Comparison of ENCODE assay signal across 8 cellular contexts in the genomic region with DNA sequence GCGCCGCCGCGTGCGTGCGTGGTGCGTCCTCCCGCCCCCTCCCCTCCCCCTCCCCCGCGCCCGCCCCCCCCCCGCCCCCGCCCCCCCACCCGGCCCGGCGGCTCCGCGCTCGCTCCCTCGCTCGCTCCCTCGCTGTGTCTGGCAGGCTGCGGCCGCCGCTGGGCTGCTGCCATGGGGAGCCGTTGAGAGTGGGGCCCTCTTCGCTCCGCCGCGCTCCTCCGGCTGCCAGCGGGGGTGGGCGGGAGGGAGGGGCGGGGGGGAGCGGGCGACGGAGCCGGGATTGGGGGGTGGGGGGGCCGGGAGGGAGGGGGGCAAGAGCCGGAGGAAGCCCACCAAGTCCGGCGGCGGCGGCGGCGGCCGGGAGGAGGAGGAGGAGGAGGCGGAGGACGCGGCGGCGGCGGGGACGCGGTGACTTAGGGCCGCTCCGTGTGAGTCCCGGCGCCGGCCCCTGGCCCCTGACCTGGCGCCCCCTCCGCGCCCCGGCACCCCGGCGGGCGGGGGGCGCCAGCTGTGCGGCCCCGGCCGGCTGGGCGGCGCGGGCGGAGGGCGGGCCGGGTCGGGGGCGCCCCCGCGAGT. TPM values are rescaled to one million over a fixed set of nuclear protein-coding genes. Genes with fewer than 3 reads are reported as not detected.
DNase-seq lines count a peak whose midpoint lies in the region; FAIRE-seq lines count a peak whose summit lies in the region.

No MANE protein-coding gene starts in this region.

- H3K27ac Mint-ChIP-seq in dendritic cell treated with granulocyte-macrophage colony-stimulating factor and Interleukin-4, amounts not matched to agents 40 ng/mL and 50 ng/mL, for 4 days = peak overlapping the region; percentile 99

- peak overlapping the region; percentile 62 for H4K91ac ChIP-seq in trophoblast cell (ENCODE audit: low read depth, low read length)

- in situ Hi-C loops in G401 (cut with HindIII; ENCODE audit: low sequenced_read_pairs) = no loop called here

- H3K27me3 Mint-ChIP-seq in dendritic cell treated with granulocyte-macrophage colony-stimulating factor and Interleukin-4, amounts not matched to agents 40 ng/mL and 50 ng/mL, for 4 days = peaks cover 1% of the 10 kb centered on the region

- H2AK5ac ChIP-seq in trophoblast cell (ENCODE audit: low read length) = no peak overlapping the region

- no peak for FAIRE-seq in RCC 7860 (lab: Jason Lieb, UNC)

- H3K9me3 ChIP-seq in trophoblast cell (ENCODE audit: insufficient read depth, low read depth, low read length) = no peaks in the 10 kb centered on the region

- H2BK120ac ChIP-seq in trophoblast cell (ENCODE audit: insufficient read depth, low read length, poor library complexity) = no peak overlapping the region

- H3K27me3 ChIP-seq in trophoblast cell (ENCODE audit: insufficient read depth, low read length) = no peaks in the 10 kb centered on the region

- no peak overlapping the region for H3K4ac ChIP-seq in trophoblast cell (ENCODE audit: low read depth, low read length)

- H4K12ac ChIP-seq in trophoblast cell (ENCODE audit: low read depth, low read length) = no peak overlapping the region

- H4K8ac ChIP-seq in trophoblast cell (ENCODE audit: low read depth, low read length) = no peak overlapping the region

- no peak overlapping the region for H2BK12ac ChIP-seq in trophoblast cell (ENCODE audit: low read length)

- H3K18ac ChIP-seq in trophoblast cell (ENCODE audit: low read length) = peak overlapping the region; percentile 84

- H2BK5ac ChIP-seq in trophoblast cell (ENCODE audit: low read depth, low read length, poor library complexity) = no peak overlapping the region

- H3K79me1 ChIP-seq in trophoblast cell (ENCODE audit: low read length) = peaks cover 11% of the 10 kb centered on the region

- H3K23ac ChIP-seq in trophoblast cell (ENCODE audit: low read length) = no peak overlapping the region

- H3K9ac ChIP-seq in trophoblast cell (ENCODE audit: low read length) = no peak overlapping the region

- peak overlapping the region; percentile 98 for H3K4me3 Mint-ChIP-seq in dendritic cell treated with granulocyte-macrophage colony-stimulating factor and Interleukin-4, amounts not matched to agents 40 ng/mL and 50 ng/mL, for 4 days

- no peaks in the 10 kb centered on the region for H3K9me3 Mint-ChIP-seq in dendritic cell treated with granulocyte-macrophage colony-stimulating factor and Interleukin-4, amounts not matched to agents 40 ng/mL and 50 ng/mL, for 4 days

- peaks cover 10% of the 10 kb centered on the region for H3K79me2 ChIP-seq in trophoblast cell (ENCODE audit: control insufficient read depth, insufficient read depth, low read length, poor library complexity)

- intact Hi-C loops in dendritic cell treated with granulocyte-macrophage colony-stimulating factor and Interleukin-4, amounts not matched to agents 40 ng/mL and 50 ng/mL, for 4 days (cut with micrococcal nuclease) = loop anchor here (2.0 to 5.0 kb wide), 4 partner anchors 196 to 336 kb away; a partner anchor contains a TSS

- H3K4me1 ChIP-seq in trophoblast cell (ENCODE audit: control insufficient read depth in 1 of 2, insufficient read depth in 2 of 2, low read length in 2 of 2) = peaks cover 0 to 8% of the 10 kb centered on the region in 2 experiments

- peak overlapping the region; percentile 75 for H3K4me3 ChIP-seq in trophoblast cell (ENCODE audit: low read depth, low read length)

- H3K14ac ChIP-seq in trophoblast cell (ENCODE audit: low read length) = no peak overlapping the region

- no CpG with 5 or more reads among the region's 81 CpGs for WGBS in trophoblast cell (ENCODE audit: extremely low coverage, insufficient coverage, insufficient read length)

- H3K4me1 Mint-ChIP-seq in dendritic cell treated with granulocyte-macrophage colony-stimulating factor and Interleukin-4, amounts not matched to agents 40 ng/mL and 50 ng/mL, for 4 days (ENCODE audit: low read depth) = peaks cover 17% of the 10 kb centered on the region

- H3K27ac ChIP-seq in trophoblast cell (ENCODE audit: low read depth, low read length) = no peak overlapping the region

- no peak overlapping the region for H2AFZ ChIP-seq in trophoblast cell (ENCODE audit: insufficient read depth, low read length, poor library complexity)

- peaks cover 15% of the 10 kb centered on the region for H3K36me3 Mint-ChIP-seq in dendritic cell treated with granulocyte-macrophage colony-stimulating factor and Interleukin-4, amounts not matched to agents 40 ng/mL and 50 ng/mL, for 4 days (ENCODE audit: low read depth)

- peaks cover under 1% of the 10 kb centered on the region in 2 experiments for H3K36me3 ChIP-seq in trophoblast cell (ENCODE audit: control insufficient read depth in 1 of 2, insufficient read depth in 2 of 2, low read length in 2 of 2)

- H3K4me2 ChIP-seq in trophoblast cell (ENCODE audit: low read length) = peak overlapping the region; percentile 96

- peak; percentile 13 for DNase-seq in G401 (ENCODE audit: low spot score)
- peak; percentile 12 for DNase-seq in LoVo (ENCODE audit: low spot score)
- DNase-seq in trophoblast cell = no peak
- DNase-seq in SHP77 (lab: John Stamatoyannopoulos, UW) = no peak
- no peak for DNase-seq in RCC 7860 (ENCODE audit: low spot score)
- no peak for DNase-seq in pons (ENCODE audit: low spot score)
- DNase-seq in HPDE6-E6E7 (ENCODE audit: extremely low spot score) = no peak

RNA-seq across cellular contexts. Expression of a gene that starts 2.4 kb away (rescaled TPM):
- total RNA-seq in G401 (2014; rRNA removed; shearing (Covaris generic)) = 0.74 and 3.1 TPM in 2 replicates
- 6.7 TPM in 2 replicates for polyA plus RNA-seq in trophoblast cell (2013)

Comparison
In these comparisons a context has a peak if more than half of its experiments do, and no peak if none do; other contexts are left out.
1. DNase-seq: peak in G401 (single experiment) and LoVo (single experiment); none in trophoblast cell (0 of 2), SHP77 (0 of 2), RCC 7860 (single experiment), pons (single experiment) and HPDE6-E6E7 (single experiment).